18 cellular contexts compared by ENCODE assay signal in the genomic region with DNA sequence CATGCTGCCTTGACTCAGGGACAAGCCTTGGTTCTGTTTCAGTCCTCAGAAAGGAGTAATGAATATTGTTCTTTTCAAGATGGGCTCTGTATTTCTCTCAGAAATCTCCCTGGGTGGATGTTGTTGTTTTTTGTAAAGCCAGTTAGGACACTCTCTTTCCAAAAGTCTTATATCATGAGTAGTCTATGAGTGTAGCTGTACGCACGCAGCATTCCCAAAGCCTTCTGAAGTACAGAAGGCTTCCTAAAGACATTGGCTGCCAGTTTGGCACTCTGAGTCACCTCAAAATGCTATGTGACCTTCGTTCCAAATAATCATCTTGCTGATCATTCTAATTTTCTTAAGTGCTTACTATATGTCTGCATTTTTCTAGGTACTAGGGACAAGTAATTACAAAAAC. TPM values are rescaled to one million over a fixed set of nuclear protein-coding genes. Genes with fewer than 3 reads are reported as not detected.
A peak's percentile ranks its signal among the peaks of the same experiment; 100 is the strongest.
DNase-seq lines count a peak whose midpoint lies in the region; ATAC-seq, FAIRE-seq and TF ChIP-seq lines count a peak whose summit lies in the region.
"Had no signal": no experiment of that assay in that cellular context is flagged by ENCODE, and none has a peak within 500 bp of the region (broad histone marks: within the 10 kb centered on the region; RNA-seq: fewer than 3 reads in every experiment).

No MANE protein-coding gene starts in this region.

- ATAC-seq in body of pancreas: no peak
- ATAC-seq: activated CD8-positive, alpha-beta T cell treated with anti-CD3 and anti-CD28 coated beads, Interleukin-2, amount 10 ng/mL, durations not matched to agents 7 days and 5 days had no signal

- H3K27ac ChIP-seq in esophagus muscularis mucosa (replicated peaks in 1 of 4) (peak overlapping the region in 3 of 4 donors; percentile 5 to 37 (median 29)), body of pancreas (no peak overlapping the region)
- H3K27ac ChIP-seq: ovary, SJSA1, vagina had no signal

- DNase-seq in Daoy (ENCODE audit: low read depth) (peak; percentile 9), MG63 (peak; percentile 60), esophagus muscularis mucosa (ENCODE audit: extremely low spot score) (no peak), non-pigmented ciliary epithelial cell (ENCODE audit: low read depth) (peak; percentile 32), body of pancreas (no peak), NCI-H524 (lab: John Stamatoyannopoulos, UW) (no peak), urothelium cell line (ENCODE audit: low spot score) (no peak), NCI-H82 (lab: John Stamatoyannopoulos, UW) (no peak)
- DNase-seq: activated naive CD8-positive, alpha-beta T cell treated with anti-CD3 and anti-CD28 coated beads, Interleukin-2, amount 10 ng/mL, durations not matched to agents 7 days and 5 days; central memory CD4-positive, alpha-beta T cell; effector CD8-positive, alpha-beta T cell; ovary had no signal

- peaks cover 0 to 32% (median 29%) of the 10 kb centered on the region in 4 donors for H3K4me1 ChIP-seq in esophagus muscularis mucosa
- H3K4me1 ChIP-seq in body of pancreas: no peaks in the 10 kb centered on the region
- H3K4me1 ChIP-seq: SJSA1, vagina had no signal

- H3K9me3 ChIP-seq in MG63 (no peaks in the 10 kb centered on the region), esophagus muscularis mucosa (no peaks in the 10 kb centered on the region), body of pancreas (no peaks in the 10 kb centered on the region)
- H3K9me3 ChIP-seq: ovary, SJSA1, vagina had no signal

- H3K4me3 ChIP-seq in MG63 (no peak overlapping the region), esophagus muscularis mucosa (no peak overlapping the region), body of pancreas (no peak overlapping the region)
- H3K4me3 ChIP-seq: ovary, SJSA1, vagina had no signal

- 66% methylated on average over 3 of the region's 3 CpGs for whole genome bisulfite sequencing in esophagus muscularis mucosa
- 64 to 69% methylated on average over 3 of the region's 3 CpGs for WGBS in body of pancreas, 2 donors

- TF ChIP-seq POLR2A in esophagus muscularis mucosa (IDR thresholded peaks at IDR 0.05; ENCODE audit: low read depth) (no peak), body of pancreas (IDR thresholded peaks at IDR 0.05) (no peak)

- no peak for FAIRE-seq in urothelium cell line (lab: Jason Lieb, UNC)

- TF ChIP-seq CTCF in esophagus muscularis mucosa (IDR thresholded peaks at IDR 0.05) (no peak), body of pancreas (IDR thresholded peaks at IDR 0.05) (no peak)

- no peak for TF ChIP-seq EP300 in esophagus muscularis mucosa (IDR thresholded peaks at IDR 0.05)

- H3K27me3 ChIP-seq in MG63: no peaks in the 10 kb centered on the region
- no peaks in the 10 kb centered on the region for H3K27me3 ChIP-seq in esophagus muscularis mucosa
- no peaks in the 10 kb centered on the region for H3K27me3 ChIP-seq in body of pancreas
- H3K27me3 ChIP-seq: ovary, SJSA1, vagina had no signal

- intact Hi-C loops in esophagus muscularis mucosa (cut with DNase I) (loop anchor here (2.0 kb wide), 1 partner anchor 126 kb away; no protein-coding TSS in a partner anchor), body of pancreas (cut with DNase I) (no loop called here)

- H3K36me3 ChIP-seq in MG63: no peaks in the 10 kb centered on the region
- peaks cover 11 to 32% (median 16%) of the 10 kb centered on the region in 4 donors for H3K36me3 ChIP-seq in esophagus muscularis mucosa
- H3K36me3 ChIP-seq in body of pancreas (replicated peaks in 1 of 2; ENCODE audit: insufficient read depth in 1 of 2, low read depth in 2 of 2): no peaks in the 10 kb centered on the region
- H3K36me3 ChIP-seq: ovary, SJSA1 had no signal

RNA-seq across cellular contexts. Expression of gene GTF2A1L, which starts 16.7 kb away (rescaled TPM):
- total RNA-seq in Daoy (2014; rRNA removed; shearing (Covaris generic)): not detected in 2 replicates
- not detected in 2 replicates for total RNA-seq in MG63 (2014; rRNA removed; shearing (Covaris generic); ENCODE audit: low replicate concordance)
- total RNA-seq in esophagus muscularis mucosa (10 to 100 TPM; 11.8 to 39.5 (median 18.7) TPM), body of pancreas (1 to 10 TPM in 1 of 2 donors, not detected in 1; 1.0 TPM)
- total RNA-seq: activated CD8-positive, alpha-beta T cell treated with anti-CD3 and anti-CD28 coated beads, Interleukin-2, amount 10 ng/mL, durations not matched to agents 7 days and 5 days; activated naive CD8-positive, alpha-beta T cell treated with anti-CD3 and anti-CD28 coated beads, Interleukin-2, amount 10 ng/mL, durations not matched to agents 7 days and 5 days; OCI-LY7; T-helper 2 cell treated with Interferon-gamma antibody and Interleukin-4, amounts not matched to agents 100 ng/mL and 5 ng/mL, for 36 hours; WTC11 had no signal

Comparison
In these comparisons a context has a peak if more than half of its experiments do, and no peak if none do; other contexts are left out.
1. DNase-seq: peak in Daoy (single experiment), MG63 (single experiment) and non-pigmented ciliary epithelial cell (single experiment); none in esophagus muscularis mucosa (single experiment), body of pancreas (0 of 4), NCI-H524 (0 of 2), urothelium cell line (single experiment) and NCI-H82 (single experiment).
2. H3K27ac ChIP-seq: peak in esophagus muscularis mucosa (3 of 4); none in body of pancreas (0 of 4).
3. RNA of gene GTF2A1L, which starts 16.7 kb away (total RNA-seq): 11.8 to 39.5 TPM in esophagus muscularis mucosa; 1.0 TPM in body of pancreas, not detected in Daoy and not detected in MG63; every median in the first group is over 4 times any median in the second.